In the genomic region with DNA sequence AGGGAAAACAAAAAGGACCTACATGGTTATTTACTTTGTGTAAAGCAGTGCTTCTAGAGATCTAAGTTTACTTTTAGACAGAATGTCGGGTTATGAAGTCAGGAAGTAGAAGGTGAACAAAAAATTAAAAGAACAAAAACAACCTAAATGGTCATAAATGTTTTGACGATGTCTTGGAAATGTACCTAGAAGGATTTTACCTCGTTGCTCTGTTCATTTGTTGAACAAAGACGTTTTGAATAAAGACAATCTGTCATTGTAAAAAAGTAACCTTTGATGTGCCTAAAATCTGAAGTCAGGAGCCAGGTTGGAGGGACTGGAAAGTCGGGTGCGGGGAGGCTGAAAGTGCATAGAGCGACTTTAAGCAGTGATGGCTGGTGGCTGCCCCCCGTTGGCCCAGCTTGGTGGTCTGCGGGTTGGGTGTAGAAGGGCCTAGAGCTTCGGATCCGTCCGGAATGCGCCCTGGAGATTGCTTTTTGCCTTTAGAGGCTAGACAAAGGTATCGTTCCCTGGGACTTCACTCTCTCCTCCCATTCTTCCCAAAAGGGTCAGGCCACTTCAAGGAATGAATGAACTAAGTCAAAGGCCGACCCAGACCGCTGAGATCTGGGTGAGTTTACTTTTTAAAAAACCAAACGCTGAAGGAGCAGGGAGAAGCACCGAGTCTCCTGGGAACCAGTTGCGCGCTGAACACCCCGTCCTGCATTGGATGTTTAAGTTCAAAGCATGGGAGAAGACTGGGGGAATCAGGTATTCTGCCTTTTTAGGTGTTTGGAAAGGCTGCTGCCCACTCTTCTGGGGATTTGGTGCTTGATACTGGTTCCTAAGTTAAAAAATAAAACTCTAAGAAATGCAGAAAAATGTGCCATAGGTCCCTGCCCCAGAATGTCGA, we compare ENCODE assay signal across 30 cellular contexts. TPM values are rescaled to one million over a fixed set of nuclear protein-coding genes. Genes with fewer than 3 reads are reported as not detected.
DNase-seq lines count a peak whose midpoint lies in the region; TF ChIP-seq lines count a peak whose summit lies in the region.
"Had no signal": no experiment of that assay in that cellular context is flagged by ENCODE, and none has a peak within 500 bp of the region (broad histone marks: within the 10 kb centered on the region; RNA-seq: fewer than 3 reads in every experiment).

No MANE protein-coding gene starts in this region.

- H3K79me1 ChIP-seq in H9 (ENCODE audit: insufficient read depth, low read depth, low read length, poor library complexity, severe bottlenecking) (no peaks in the 10 kb centered on the region), neuronal stem cell (ENCODE audit: low read depth, low read length) (no peaks in the 10 kb centered on the region)

- H3K27me3 Mint-ChIP-seq in H9 (ENCODE audit: low read depth): peaks cover 100% of the 10 kb centered on the region
- H3K27me3 Mint-ChIP-seq in endothelial cell (ENCODE audit: unreplicated experiment): peaks cover 10% of the 10 kb centered on the region
- H3K27me3 Mint-ChIP-seq in activated CD4-positive, alpha-beta memory T cell treated with anti-CD3 and anti-CD28 coated beads, Interleukin-2, amount 10 ng/mL, durations not matched to agents 7 days and 5 days: peaks cover 94% of the 10 kb centered on the region

- CTCF ChIA-PET in activated CD4-positive, alpha-beta memory T cell treated with anti-CD3 and anti-CD28 coated beads, Interleukin-2, amount 10 ng/mL, durations not matched to agents 7 days and 5 days (lab: Charles Lee): interaction anchor here (0.6 kb wide), 1 partner anchor 1172 kb away, joined by 3 read pairs; no protein-coding TSS in a partner anchor

- no peak overlapping the region for H3K18ac ChIP-seq in H9 (ENCODE audit: insufficient read length, low read depth, low read length)
- H3K18ac ChIP-seq in neuronal stem cell (ENCODE audit: low read length): no peak overlapping the region

- H4K8ac ChIP-seq in H9 (replicated peaks; ENCODE audit: insufficient read length, low read depth, low read length) (no peak overlapping the region), neuronal stem cell (ENCODE audit: low read depth, low read length) (no peak overlapping the region)

- H3K14ac ChIP-seq in H9 (ENCODE audit: insufficient read depth, low read length) (no peak overlapping the region), neuronal stem cell (ENCODE audit: low read length) (no peak overlapping the region)

- H4K91ac ChIP-seq in H9 (ENCODE audit: insufficient read length, low read depth, low read length) (no peak overlapping the region), neuronal stem cell (ENCODE audit: low read depth, low read length, poor library complexity) (no peak overlapping the region)

- H3K9ac ChIP-seq in H9 (ENCODE audit: extremely low read depth, insufficient read length, low read length) (no peak overlapping the region), neuronal stem cell (ENCODE audit: low read depth, low read length, poor library complexity) (peak overlapping the region; percentile 30)

- H2BK15ac ChIP-seq in H9 (ENCODE audit: low read depth, low read length) (no peak overlapping the region), neuronal stem cell (ENCODE audit: low read length) (no peak overlapping the region)

- H3K36me3 ChIP-seq in neuronal stem cell (replicated peaks in 1 of 2; ENCODE audit: control insufficient read depth in 2 of 2, insufficient read depth in 2 of 2, low read length in 2 of 2) (no peaks in the 10 kb centered on the region), HAP-1 (replicated peaks) (no peaks in the 10 kb centered on the region)
- H3K36me3 ChIP-seq: prostate gland, tibial nerve had no signal

- H4K5ac ChIP-seq in H9 (ENCODE audit: insufficient read length, low read depth, low read length): no peak overlapping the region

- H3K36me3 Mint-ChIP-seq in H9 (ENCODE audit: insufficient read depth in 1 of 3, low read depth in 3 of 3) (peaks cover 0 to 1% (median 0%) of the 10 kb centered on the region in 3 experiments; a peak in 1 of 7 replicates), endothelial cell (ENCODE audit: low read depth, unreplicated experiment) (no peaks in the 10 kb centered on the region)
- H3K36me3 Mint-ChIP-seq in activated CD4-positive, alpha-beta memory T cell treated with anti-CD3 and anti-CD28 coated beads, Interleukin-2, amount 10 ng/mL, durations not matched to agents 7 days and 5 days (ENCODE audit: low read depth): peaks cover 5% of the 10 kb centered on the region
- H3K36me3 Mint-ChIP-seq: CD8-positive, alpha-beta memory T cell had no signal

- no peak overlapping the region for H3K56ac ChIP-seq in H9 (ENCODE audit: insufficient read length, low read depth, low read length)

- H2AFZ ChIP-seq in H9 (ENCODE audit: low read length) (no peak overlapping the region), neuronal stem cell (ENCODE audit: low read length) (no peak overlapping the region)

- peaks cover 28% of the 10 kb centered on the region for H3K23me2 ChIP-seq in H9 (ENCODE audit: insufficient read length, low read depth, low read length, poor library complexity, severe bottlenecking)

- H3K23ac ChIP-seq in H9 (ENCODE audit: insufficient read length, low read depth, low read length) (no peak overlapping the region), neuronal stem cell (ENCODE audit: low read depth, low read length, poor library complexity) (peak overlapping the region; percentile 12)

- H3T11ph ChIP-seq in H9 (ENCODE audit: low read length): no peak overlapping the region

- no peaks in the 10 kb centered on the region for H3K79me2 ChIP-seq in H9 (ENCODE audit: insufficient read depth, low read length)

- H3K27ac ChIP-seq in H9 (ENCODE audit: insufficient read length, low read depth, low read length) (no peak overlapping the region), neuronal stem cell (replicated peaks; ENCODE audit: low read length) (no peak overlapping the region)
- H3K27ac ChIP-seq: tibial nerve had no signal

- no peak overlapping the region for H2BK20ac ChIP-seq in H9 (ENCODE audit: low read depth, low read length, poor library complexity, severe bottlenecking)

- no peak overlapping the region for H2BK5ac ChIP-seq in H9 (ENCODE audit: insufficient read length, low read length)
- H2BK5ac ChIP-seq in neuronal stem cell (ENCODE audit: low read length): no peak overlapping the region

- H2BK12ac ChIP-seq in H9 (ENCODE audit: insufficient read length, low read depth, low read length): no peak overlapping the region
- H2BK12ac ChIP-seq in neuronal stem cell (ENCODE audit: low read length): no peak overlapping the region

- no peaks in the 10 kb centered on the region for H3K9me3 ChIP-seq in H9 (ENCODE audit: control insufficient read depth, low read depth, low read length)
- no peaks in the 10 kb centered on the region for H3K9me3 ChIP-seq in neuronal stem cell (replicated peaks in 1 of 2; ENCODE audit: control insufficient read depth in 2 of 2, insufficient read depth in 1 of 2, low read depth in 1 of 2, low read length in 2 of 2)
- H3K9me3 ChIP-seq in HAP-1: peaks cover 17% of the 10 kb centered on the region
- H3K9me3 ChIP-seq: prostate gland, tibial nerve had no signal

- H2BK120ac ChIP-seq in H9 (ENCODE audit: low read depth, low read length, poor library complexity, severe bottlenecking) (no peak overlapping the region), neuronal stem cell (ENCODE audit: low read depth, low read length) (no peak overlapping the region)

- H3K4me2 ChIP-seq in H9 (ENCODE audit: insufficient read depth, insufficient read length, low read length) (peak overlapping the region; percentile 16), neuronal stem cell (ENCODE audit: insufficient read depth, low read length, poor library complexity, severe bottlenecking) (peak overlapping the region; percentile 47)

- H3K4me1 ChIP-seq in H9 (ENCODE audit: insufficient read depth, low read length): 0 out of 2 replicates have a peak, but pooled peaks cover 2% of the 10 kb centered on the region
- H3K4me1 ChIP-seq in neuronal stem cell (ENCODE audit: control insufficient read depth in 2 of 2, insufficient read depth in 1 of 2, low read depth in 1 of 2, low read length in 2 of 2): peaks cover 5 to 47% of the 10 kb centered on the region in 2 donors
- H3K4me1 ChIP-seq in HAP-1: peaks cover 8% of the 10 kb centered on the region

- peak; percentile 14 for DNase-seq in GM13976 (ENCODE audit: low spot score)
- peak; percentile 54 for DNase-seq in H9
- peak; percentile 15 for DNase-seq in endothelial cell (ENCODE audit: low spot score)
- no peak for DNase-seq in neuronal stem cell (ENCODE audit: low spot score)
- no peak for DNase-seq in NCI-H2227 treated with DMSO at 0.1 percent for 48 hours (lab: John Stamatoyannopoulos, UW)
- no peak for DNase-seq in activated CD4-positive, alpha-beta memory T cell treated with anti-CD3 and anti-CD28 coated beads, Interleukin-2, amount 10 ng/mL, durations not matched to agents 7 days and 5 days
- no peak for DNase-seq in HAP-1 (ENCODE audit: low spot score in 2 of 2)
- DNase-seq: activated CD4-positive, alpha-beta T cell treated with anti-CD3 and anti-CD28 coated beads for 4 hours; CD8-positive, alpha-beta memory T cell; effector CD8-positive, alpha-beta T cell; GDM1; GOT3; islet precursor cell; Kasumi-1; left ventricle myocardium superior; naive B cell; NCI-H1417 treated with DMSO at 0.1 percent for 48 hours; NCI-H2029 treated with DMSO at 0.1 percent for 48 hours; NCI-H446 treated with DMSO at 0.1 percent for 48 hours; nucleus accumbens; SHP77 treated with DMSO at 0.1 percent for 48 hours; stimulated activated CD4-positive, alpha-beta T cell treated with anti-CD3 and anti-CD28 coated beads, Interleukin-4, amount 100 ng/mL, for 24 hours; T-helper 9 cell had no signal

- POLR2A ChIA-PET in activated CD4-positive, alpha-beta memory T cell treated with anti-CD3 and anti-CD28 coated beads, Interleukin-2, amount 10 ng/mL, durations not matched to agents 7 days and 5 days (lab: Charles Lee): no interaction called here

- H3K27me3 ChIP-seq in H9 (ENCODE audit: insufficient read depth, low read length): peaks cover 89% of the 10 kb centered on the region
- H3K27me3 ChIP-seq in neuronal stem cell (ENCODE audit: control insufficient read depth in 3 of 3, insufficient read depth in 3 of 3, low read depth in 1 of 3, low read length in 3 of 3): peaks cover 64 to 100% (median 93%) of the 10 kb centered on the region in 3 experiments
- H3K27me3 ChIP-seq in HAP-1 (ENCODE audit: low read depth): peaks cover 94% of the 10 kb centered on the region

- H3K9me3 Mint-ChIP-seq in H9: no peaks in the 10 kb centered on the region; a peak in 1 of 5 replicates
- no peaks in the 10 kb centered on the region for H3K9me3 Mint-ChIP-seq in endothelial cell (ENCODE audit: unreplicated experiment)
- no peaks in the 10 kb centered on the region for H3K9me3 Mint-ChIP-seq in activated CD4-positive, alpha-beta memory T cell treated with anti-CD3 and anti-CD28 coated beads, Interleukin-2, amount 10 ng/mL, durations not matched to agents 7 days and 5 days
- H3K9me3 Mint-ChIP-seq: activated naive CD4-positive, alpha-beta T cell treated with anti-CD3 and anti-CD28 coated beads, Interleukin-2, amount 50 U/mL, for 72 hours; naive B cell had no signal

- H2AK5ac ChIP-seq in H9 (ENCODE audit: insufficient read length, low read length): no peak overlapping the region
- H2AK5ac ChIP-seq in neuronal stem cell (ENCODE audit: low read depth, low read length): no peak overlapping the region

- H4K20me1 ChIP-seq in H9 (ENCODE audit: control insufficient read depth, insufficient read depth, insufficient read length): peaks cover 3% of the 10 kb centered on the region

- TF ChIP-seq CTCF in GM13976 (IDR thresholded peaks at IDR 0.05; ENCODE audit: borderline replicate concordance, control extremely low read depth, extremely low read depth, insufficient read depth, missing control alignments): no peak
- TF ChIP-seq CTCF in H9 (conservative IDR thresholded peaks at IDR 0.05): no peak
- TF ChIP-seq CTCF in endothelial cell (IDR thresholded peaks at IDR 0.05; ENCODE audit: unreplicated experiment): no peak

- WGBS in H9 (ENCODE audit: extremely low coverage, insufficient read length, low lambda C conversion rate): no CpG with 5 or more reads among the region's 22 CpGs
- whole genome bisulfite sequencing in neuronal stem cell (ENCODE audit: extremely low coverage in 2 of 2, insufficient read length in 2 of 2, insufficient replicate concordance in 1 of 2), 2 donors: no CpG with 5 or more reads among the region's 22 CpGs

- H3K4me3 Mint-ChIP-seq in H9 (peak overlapping the region; percentile 49 to 61), endothelial cell (ENCODE audit: unreplicated experiment) (peak overlapping the region; percentile 93)
- no peak overlapping the region for H3K4me3 Mint-ChIP-seq in activated CD4-positive, alpha-beta memory T cell treated with anti-CD3 and anti-CD28 coated beads, Interleukin-2, amount 10 ng/mL, durations not matched to agents 7 days and 5 days
- H3K4me3 Mint-ChIP-seq: CD8-positive, alpha-beta memory T cell had no signal

- H3K4me3 ChIP-seq in neuronal stem cell (ENCODE audit: low read length in 2 of 2): no peak overlapping the region
- H3K4me3 ChIP-seq in HAP-1: no peak overlapping the region
- H3K4me3 ChIP-seq: tibial nerve had no signal

- H3K4ac ChIP-seq in H9 (ENCODE audit: low read depth, low read length) (no peak overlapping the region), neuronal stem cell (ENCODE audit: low read length) (no peak overlapping the region)

- in situ Hi-C loops in GM13976 (cut with MboI; ENCODE audit: low sequenced_read_pairs, unreplicated experiment) (no loop called here), HAP-1 (cut with MboI; ENCODE audit: low sequenced_read_pairs) (no loop called here)

- H3K27ac Mint-ChIP-seq in H9 (no peak overlapping the region), endothelial cell (ENCODE audit: unreplicated experiment) (peak overlapping the region; percentile 90)
- no peak overlapping the region for H3K27ac Mint-ChIP-seq in activated CD4-positive, alpha-beta memory T cell treated with anti-CD3 and anti-CD28 coated beads, Interleukin-2, amount 10 ng/mL, durations not matched to agents 7 days and 5 days
- H3K27ac Mint-ChIP-seq: CD8-positive, alpha-beta memory T cell had no signal

- H3K4me1 Mint-ChIP-seq in H9: peaks cover 82 to 89% of the 10 kb centered on the region in 2 experiments
- peaks cover 59% of the 10 kb centered on the region for H3K4me1 Mint-ChIP-seq in endothelial cell (ENCODE audit: unreplicated experiment)
- H3K4me1 Mint-ChIP-seq in activated CD4-positive, alpha-beta memory T cell treated with anti-CD3 and anti-CD28 coated beads, Interleukin-2, amount 10 ng/mL, durations not matched to agents 7 days and 5 days: no peaks in the 10 kb centered on the region

RNA-seq across cellular contexts. Expression of a gene that starts 2.2 kb away (rescaled TPM):
- total RNA-seq in H9 (2021) (0.35 and 0.57 TPM in 2 replicates), endothelial cell (ENCODE audit: unreplicated experiment) (19.7 TPM)
- 0.01 TPM for polyA plus RNA-seq in neuronal stem cell (2013, experiment 1 of 2)
- 0.01 TPM for polyA plus RNA-seq in neuronal stem cell (2013, experiment 2 of 2)
- total RNA-seq in activated CD4-positive, alpha-beta memory T cell treated with anti-CD3 and anti-CD28 coated beads, Interleukin-2, amount 10 ng/mL, durations not matched to agents 7 days and 5 days: not detected
- total RNA-seq: activated naive CD4-positive, alpha-beta T cell treated with anti-CD3 and anti-CD28 coated beads, Interleukin-2, amount 50 U/mL, for 72 hours; CD8-positive, alpha-beta memory T cell; epithelial cell of proximal tubule; glomerular endothelial cell; left ventricle myocardium superior; tibial nerve had no signal
- polyA plus RNA-seq: AG04450; BJ; CD8-positive, alpha-beta memory T cell had no signal

Comparison
In these comparisons a context has a peak if more than half of its experiments do, and no peak if none do; other contexts are left out.
1. DNase-seq: peak in GM13976 (single experiment), H9 (single experiment) and endothelial cell (single experiment); none in neuronal stem cell (single experiment), NCI-H2227 treated with DMSO at 0.1 percent for 48 hours (single experiment), activated CD4-positive, alpha-beta memory T cell treated with anti-CD3 and anti-CD28 coated beads, Interleukin-2, amount 10 ng/mL, durations not matched to agents 7 days and 5 days (single experiment) and HAP-1 (0 of 2).
2. RNA of a gene that starts 2.2 kb away (total RNA-seq): 19.7 TPM in endothelial cell (single experiment); 0.35 to 0.57 TPM in H9 and not detected in activated CD4-positive, alpha-beta memory T cell treated with anti-CD3 and anti-CD28 coated beads, Interleukin-2, amount 10 ng/mL, durations not matched to agents 7 days and 5 days; every median in the first group is over 10 times any median in the second.